Comparison of ENCODE assay signal across 8 cellular contexts in genomic region chr16:68528686-68529379, GRCh38. TPM values are rescaled to one million over a fixed set of nuclear protein-coding genes. Genes with fewer than 3 reads are reported as not detected.
DNase-seq lines count a peak whose midpoint lies in the region; ATAC-seq and TF ChIP-seq lines count a peak whose summit lies in the region.

No MANE protein-coding gene starts in this region.

- H3K27me3 ChIP-seq in dorsolateral prefrontal cortex: no peaks in the 10 kb centered on the region

- intact Hi-C loops in dorsolateral prefrontal cortex (cut with DNase I): loop anchor here in 1 of 2 donors (2.0 to 10.0 kb wide), 5 partner anchors 82 to 596 kb away; partner anchors contain the start of gene SMPD3

- ATAC-seq in GM19043 (IDR thresholded peaks at IDR 0.05; ENCODE audit: low read depth, unreplicated experiment): peak; percentile 58

- peak overlapping the region in 8 of 59 donors; percentile 14 to 75 (median 46) for H3K27ac ChIP-seq in dorsolateral prefrontal cortex

- TF ChIP-seq CTCF in AG09309 (IDR thresholded peaks at IDR 0.05; ENCODE audit: control insufficient read depth, insufficient read depth, low read depth, low read length, missing control alignments): peak; percentile 93
- peak; percentile 69 to 99 (median 96) for TF ChIP-seq CTCF in dorsolateral prefrontal cortex (IDR thresholded peaks at IDR 0.05 in 54 of 56, conservative IDR thresholded peaks at IDR 0.05 in 2 of 56; ENCODE audit: low read depth in 1 of 56, partially characterized antibody in 56 of 56)

- DNase-seq in AG09309 (ENCODE audit: low read depth): no peak
- peak; percentile 88 for DNase-seq in HK-2 (ENCODE audit: unreplicated experiment)
- DNase-seq in NCI-H774 (lab: John Stamatoyannopoulos, UW): peak; percentile 24
- DNase-seq in activated CD4-positive, alpha-beta T cell treated with anti-CD3 and anti-CD28 coated beads, Interleukin-2, amount 50 U/mL, for 48 hours: peak; percentile 89 to 91
- DNase-seq in dorsolateral prefrontal cortex: peak; percentile 80 to 91 (median 87)
- DNase-seq in lung microvascular endothelial cell (ENCODE audit: low read depth in 2 of 2): peak; percentile 79 to 85
- peak; percentile 72 for DNase-seq in stimulated activated CD8-positive, alpha-beta memory T cell treated with anti-CD3 and anti-CD28 coated beads, Interleukin-12 subunit alpha, Interleukin-12 subunit beta, amount 100 ng/mL, for 4 hours (ENCODE audit: low read depth)

- no peak overlapping the region for H3K4me3 ChIP-seq in AG09309 (ENCODE audit: control insufficient read depth, low read depth, low read length)
- peak overlapping the region in 55 of 59 donors; percentile 12 to 98 (median 45) for H3K4me3 ChIP-seq in dorsolateral prefrontal cortex

RNA-seq across cellular contexts. Expression of gene ZFP90, which starts 10.3 kb away (rescaled TPM):
- total RNA-seq in dorsolateral prefrontal cortex: 10 to 100 TPM; 43.3 to 78.1 (median 60.5) TPM
- total RNA-seq in lung microvascular endothelial cell: 12.4 and 14.7 TPM in 2 replicates
